Comparison of ENCODE assay signal across 16 cellular contexts in the genomic region with DNA sequence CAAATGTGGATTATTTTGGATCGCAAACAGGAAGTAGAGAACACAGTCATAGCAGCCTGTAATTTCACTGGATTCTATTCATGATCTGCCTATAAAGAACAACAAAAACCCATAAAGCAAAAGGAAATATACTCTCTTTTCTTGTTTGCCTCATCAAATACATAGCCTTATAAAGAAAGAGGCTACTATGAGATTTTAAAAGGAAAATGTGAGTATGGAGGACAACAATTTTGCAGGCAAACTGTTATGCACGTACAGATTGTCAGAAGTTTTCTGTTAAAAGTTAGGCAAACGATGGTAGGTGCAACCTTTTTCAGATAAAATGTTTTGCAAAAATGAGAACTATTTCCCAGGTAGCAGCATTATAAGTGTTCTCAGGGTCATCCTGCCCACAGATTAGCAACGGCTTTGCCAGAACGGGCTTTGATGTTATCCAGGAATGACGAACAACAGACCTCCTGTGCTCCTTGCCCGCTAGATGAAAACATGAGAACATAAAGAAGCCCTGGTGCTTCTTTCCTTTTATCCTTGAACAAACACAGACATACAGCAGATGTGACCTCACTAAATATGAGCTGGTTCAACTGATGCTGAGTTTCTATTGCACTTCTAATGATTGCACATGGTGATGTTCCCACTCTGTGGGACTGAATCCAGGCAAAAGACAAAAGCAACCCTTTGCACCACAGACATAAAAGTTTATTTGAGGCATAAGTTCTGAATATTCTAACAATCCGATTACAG.
DNase-seq lines count a peak whose midpoint lies in the region; ATAC-seq and TF ChIP-seq lines count a peak whose summit lies in the region.
"Had no signal": no experiment of that assay in that cellular context is flagged by ENCODE, and none has a peak within 500 bp of the region (broad histone marks: within the 10 kb centered on the region; RNA-seq: fewer than 3 reads in every experiment).

No MANE protein-coding gene starts in this region.

- peak; percentile 25 for ATAC-seq in left lobe of liver
- ATAC-seq in naive thymus-derived CD4-positive, alpha-beta T cell: no peak
- ATAC-seq in GM21528 (IDR thresholded peaks at IDR 0.05; ENCODE audit: low FRiP score, unreplicated experiment): no peak
- ATAC-seq: psoas muscle had no signal

- H3K36me3 Mint-ChIP-seq in MCF 10A (ENCODE audit: insufficient read depth, unreplicated experiment): no peaks in the 10 kb centered on the region
- H3K36me3 Mint-ChIP-seq in naive thymus-derived CD4-positive, alpha-beta T cell: peaks cover 13 to 39% (median 31%) of the 10 kb centered on the region in 5 donors

- no peak overlapping the region for H3K27ac ChIP-seq in breast epithelium
- H3K27ac ChIP-seq in naive thymus-derived CD4-positive, alpha-beta T cell (ENCODE audit: low read depth, low read length): no peak overlapping the region
- H3K27ac ChIP-seq: epithelial cell of prostate, psoas muscle had no signal

- no peak for TF ChIP-seq POLR2A in breast epithelium (IDR thresholded peaks at IDR 0.05)

- no peaks in the 10 kb centered on the region for H3K9me3 Mint-ChIP-seq in MCF 10A (ENCODE audit: unreplicated experiment)
- peaks cover 0 to 25% (median 7%) of the 10 kb centered on the region in 11 donors for H3K9me3 Mint-ChIP-seq in naive thymus-derived CD4-positive, alpha-beta T cell

- H3K27me3 ChIP-seq in breast epithelium: no peaks in the 10 kb centered on the region
- no peaks in the 10 kb centered on the region for H3K27me3 ChIP-seq in naive thymus-derived CD4-positive, alpha-beta T cell (ENCODE audit: control insufficient read depth in 2 of 2, insufficient read depth in 2 of 2, low read length in 2 of 2)

- no TSS peak for BruUV-seq in MCF 10A (replicated peaks; lab: Mats Ljungman, UMichigan)

- TF ChIP-seq CTCF in MCF 10A (IDR thresholded peaks at IDR 0.05; ENCODE audit: unreplicated experiment) (no peak), breast epithelium (IDR thresholded peaks at IDR 0.05) (no peak)

- H3K9me3 ChIP-seq in breast epithelium: no peaks in the 10 kb centered on the region
- peaks cover 0 to 4% (median 0%) of the 10 kb centered on the region in 3 experiments for H3K9me3 ChIP-seq in naive thymus-derived CD4-positive, alpha-beta T cell (ENCODE audit: control insufficient read depth in 2 of 3, low read length in 3 of 3)
- H3K9me3 ChIP-seq: psoas muscle had no signal

- intact Hi-C loops in MCF 10A (cut with micrococcal nuclease): no loop called here
- intact Hi-C loops in breast epithelium (cut with DNase I; ENCODE audit: low total_unique reads): no loop called here
- intact Hi-C loops in naive thymus-derived CD4-positive, alpha-beta T cell (cut with micrococcal nuclease): no loop called here

- no peak overlapping the region for H3K4me3 Mint-ChIP-seq in MCF 10A (ENCODE audit: unreplicated experiment)
- H3K4me3 Mint-ChIP-seq in naive thymus-derived CD4-positive, alpha-beta T cell: peak overlapping the region in 1 of 10 donors; percentile 6
- H3K4me3 Mint-ChIP-seq: activated naive CD8-positive, alpha-beta T cell treated with anti-CD3 and anti-CD28 coated beads, Interleukin-2, amount 10 ng/mL, durations not matched to agents 7 days and 5 days; CD4-positive, alpha-beta memory T cell; naive B cell had no signal

- peak overlapping the region; percentile 13 for H3K27ac Mint-ChIP-seq in MCF 10A (ENCODE audit: low read depth, unreplicated experiment)
- peak overlapping the region in 1 of 9 donors; percentile 23 for H3K27ac Mint-ChIP-seq in naive thymus-derived CD4-positive, alpha-beta T cell
- H3K27ac Mint-ChIP-seq: activated naive CD8-positive, alpha-beta T cell treated with anti-CD3 and anti-CD28 coated beads, Interleukin-2, amount 10 ng/mL, durations not matched to agents 7 days and 5 days had no signal

- no peaks in the 10 kb centered on the region for H3K36me3 ChIP-seq in breast epithelium
- H3K36me3 ChIP-seq in naive thymus-derived CD4-positive, alpha-beta T cell (ENCODE audit: control insufficient read depth in 2 of 3, insufficient read depth in 3 of 3, low read length in 3 of 3): no peaks in the 10 kb centered on the region

- no peak overlapping the region for H3K4me3 ChIP-seq in breast epithelium
- no peak overlapping the region for H3K4me3 ChIP-seq in naive thymus-derived CD4-positive, alpha-beta T cell (ENCODE audit: low read length)
- H3K4me3 ChIP-seq: psoas muscle had no signal

- peaks cover 29% of the 10 kb centered on the region for H3K4me1 Mint-ChIP-seq in MCF 10A (ENCODE audit: insufficient read depth, unreplicated experiment)
- peaks cover 32 to 66% (median 47%) of the 10 kb centered on the region in 7 donors for H3K4me1 Mint-ChIP-seq in naive thymus-derived CD4-positive, alpha-beta T cell

- H3K27me3 Mint-ChIP-seq in MCF 10A (ENCODE audit: insufficient read depth, unreplicated experiment): no peaks in the 10 kb centered on the region
- H3K27me3 Mint-ChIP-seq in naive thymus-derived CD4-positive, alpha-beta T cell: no peaks in the 10 kb centered on the region
- H3K27me3 Mint-ChIP-seq: activated naive CD8-positive, alpha-beta T cell treated with anti-CD3 and anti-CD28 coated beads, Interleukin-2, amount 10 ng/mL, durations not matched to agents 7 days and 5 days; CD4-positive, alpha-beta memory T cell; naive B cell had no signal

- no peaks in the 10 kb centered on the region for H3K4me1 ChIP-seq in breast epithelium
- H3K4me1 ChIP-seq in naive thymus-derived CD4-positive, alpha-beta T cell (ENCODE audit: control insufficient read depth in 2 of 2, insufficient read depth in 2 of 2, low read length in 2 of 2): peaks cover 11% of the 10 kb centered on the region in 2 donors

- CTCF ChIA-PET in MCF 10A (lab: Yijun Ruan, JAX): no interaction called here
- CTCF ChIA-PET in naive thymus-derived CD4-positive, alpha-beta T cell (lab: Charles Lee): no interaction called here

- DNase-seq in MCF 10A (ENCODE audit: unreplicated experiment) (no peak), breast epithelium (ENCODE audit: low spot score in 2 of 2) (no peak), SW480 (ENCODE audit: low spot score) (peak; percentile 91), left lobe of liver (ENCODE audit: low spot score) (no peak), putamen (ENCODE audit: low spot score) (no peak), LoVo (ENCODE audit: low spot score) (no peak)
- no peak for DNase-seq in naive thymus-derived CD4-positive, alpha-beta T cell
- DNase-seq: activated CD4-positive, alpha-beta T cell treated with anti-CD3 and anti-CD28 coated beads, Interleukin-2, amount 50 U/mL, for 4 hours; activated naive CD8-positive, alpha-beta T cell treated with anti-CD3 and anti-CD28 coated beads, Interleukin-2, amount 10 ng/mL, durations not matched to agents 7 days and 5 days; activated T-cell treated with anti-CD3 and anti-CD28 coated beads, Interleukin-2, amount 50 U/mL, for 48 hours; CD4-positive, alpha-beta memory T cell; naive B cell; NCI-H2081 treated with DMSO at 0.1 percent for 48 hours; psoas muscle had no signal

- POLR2A ChIA-PET in MCF 10A (lab: Yijun Ruan, JAX): interaction anchor here (1.0 kb wide), 2 partner anchors 9 to 19 kb away, joined by 3 read pairs; no protein-coding TSS in a partner anchor
- POLR2A ChIA-PET in naive thymus-derived CD4-positive, alpha-beta T cell (lab: Charles Lee): interaction anchor here (0.6 kb wide), 1 partner anchor 9 kb away, joined by 3 read pairs; no protein-coding TSS in a partner anchor
